14 cellular contexts compared by ENCODE assay signal in genomic region chr14:102528441-102529170, GRCh38.
"Had no signal": no experiment of that assay in that cellular context is flagged by ENCODE, and none has a peak within 500 bp of the region (broad histone marks: within the 10 kb centered on the region; RNA-seq: fewer than 3 reads in every experiment).

No MANE protein-coding gene starts in this region.

- H3K36me3 Mint-ChIP-seq: activated naive CD8-positive, alpha-beta T cell treated with anti-CD3 and anti-CD28 coated beads for 36 hours; mesothelial cell of epicardium had no signal

- DNase-seq: activated CD4-positive, alpha-beta T cell treated with anti-CD3 and anti-CD28 coated beads, Interleukin-2, amount 50 U/mL, for 1 hour; activated naive CD8-positive, alpha-beta T cell treated with anti-CD3 and anti-CD28 coated beads for 36 hours; amygdala; body of pancreas; glutamatergic neuron; kidney glomerular epithelial cell; right lobe of liver had no signal

- H3K27me3 Mint-ChIP-seq: activated naive CD8-positive, alpha-beta T cell treated with anti-CD3 and anti-CD28 coated beads for 36 hours; central memory CD8-positive, alpha-beta T cell; stimulated activated naive CD8-positive, alpha-beta T cell treated with anti-CD3 and anti-CD28 coated beads, Interleukin-15, Interleukin-2, amounts not matched to agents 100 ng/mL and 50 ng/mL, for 24 hours had no signal

- H3K4me3 ChIP-seq: body of pancreas, esophagus muscularis mucosa, right lobe of liver, upper lobe of left lung had no signal

- H3K9me3 Mint-ChIP-seq: activated naive CD8-positive, alpha-beta T cell treated with anti-CD3 and anti-CD28 coated beads for 36 hours; activated T-helper 1 cell treated with anti-CD3 and anti-CD28 coated beads, Interleukin-12 subunit alpha, Interleukin-12 subunit beta, Interleukin-2, Interleukin-4 antibody, amounts not matched to agents 30 ng/mL and 10 ng/mL and 1 ng/mL, durations not matched to agents 14 hours and 24 hours and 36 hours; central memory CD8-positive, alpha-beta T cell; mesothelial cell of epicardium; neural crest cell; stimulated activated naive CD8-positive, alpha-beta T cell treated with anti-CD3 and anti-CD28 coated beads, Interleukin-15, Interleukin-2, amounts not matched to agents 100 ng/mL and 50 ng/mL, for 24 hours had no signal

- H3K27ac ChIP-seq: body of pancreas, esophagus muscularis mucosa, right lobe of liver had no signal

- H3K27me3 ChIP-seq: body of pancreas, esophagus muscularis mucosa, right lobe of liver, upper lobe of left lung had no signal

- H3K27ac Mint-ChIP-seq: activated naive CD8-positive, alpha-beta T cell treated with anti-CD3 and anti-CD28 coated beads for 36 hours; activated T-helper 1 cell treated with anti-CD3 and anti-CD28 coated beads, Interleukin-12 subunit alpha, Interleukin-12 subunit beta, Interleukin-2, Interleukin-4 antibody, amounts not matched to agents 30 ng/mL and 10 ng/mL and 1 ng/mL, durations not matched to agents 14 hours and 24 hours and 36 hours; mesothelial cell of epicardium; stimulated activated naive CD8-positive, alpha-beta T cell treated with anti-CD3 and anti-CD28 coated beads, Interleukin-15, Interleukin-2, amounts not matched to agents 100 ng/mL and 50 ng/mL, for 24 hours had no signal

- H3K9me3 ChIP-seq: body of pancreas, esophagus muscularis mucosa, right lobe of liver, upper lobe of left lung had no signal

- H3K4me3 Mint-ChIP-seq: activated naive CD8-positive, alpha-beta T cell treated with anti-CD3 and anti-CD28 coated beads for 36 hours; activated T-helper 1 cell treated with anti-CD3 and anti-CD28 coated beads, Interleukin-12 subunit alpha, Interleukin-12 subunit beta, Interleukin-2, Interleukin-4 antibody, amounts not matched to agents 30 ng/mL and 10 ng/mL and 1 ng/mL, durations not matched to agents 14 hours and 24 hours and 36 hours; central memory CD8-positive, alpha-beta T cell; mesothelial cell of epicardium; neural crest cell; stimulated activated naive CD8-positive, alpha-beta T cell treated with anti-CD3 and anti-CD28 coated beads, Interleukin-15, Interleukin-2, amounts not matched to agents 100 ng/mL and 50 ng/mL, for 24 hours had no signal

- H3K36me3 ChIP-seq: esophagus muscularis mucosa, right lobe of liver, upper lobe of left lung had no signal

- ATAC-seq: body of pancreas, right lobe of liver had no signal
